In the genomic region with DNA sequence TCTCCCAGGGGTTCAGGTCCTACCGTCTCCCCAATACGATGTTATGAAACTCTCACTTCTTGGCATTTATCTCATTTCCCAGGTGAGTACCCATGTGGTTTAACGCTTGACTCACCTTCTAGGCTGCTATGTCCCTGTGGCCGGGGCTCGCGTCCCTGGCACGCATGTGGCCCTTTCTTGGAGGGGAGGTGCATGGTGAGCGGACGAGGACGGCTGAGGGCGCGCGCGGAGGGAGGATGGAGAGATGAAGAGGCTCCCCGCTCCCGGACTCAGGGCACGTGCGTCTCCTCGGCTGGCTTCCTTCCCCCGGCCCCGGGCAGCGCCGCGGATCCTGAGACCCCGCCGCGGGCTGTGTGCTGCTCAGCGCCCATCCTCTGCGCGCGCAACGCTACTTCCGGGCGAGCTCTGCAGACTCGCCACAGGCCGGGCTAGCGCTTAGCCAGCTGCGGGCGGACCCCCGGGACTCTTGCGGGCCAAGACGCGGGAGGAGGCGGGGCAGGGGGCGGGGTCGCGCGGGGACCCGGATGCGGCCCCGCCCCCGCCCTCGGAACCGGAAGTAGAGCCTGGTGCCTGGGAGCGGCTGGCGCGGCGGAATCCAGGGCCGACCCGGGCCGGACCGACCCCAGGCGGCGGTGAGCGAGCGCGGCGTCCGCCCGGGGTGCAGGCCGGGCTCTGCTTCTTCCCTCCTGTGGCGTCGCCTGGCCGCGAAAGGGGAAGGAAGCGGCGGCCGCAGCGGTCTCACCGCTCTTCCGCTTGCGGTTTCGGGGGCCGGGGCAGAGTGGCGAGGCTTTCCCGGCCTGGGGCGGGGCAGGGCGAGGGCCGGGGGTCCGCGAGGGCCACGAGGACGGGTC, we compare ENCODE assay signal across 8 cellular contexts. TPM values are rescaled to one million over a fixed set of nuclear protein-coding genes. Genes with fewer than 3 reads are reported as not detected.
DNase-seq lines count a peak whose midpoint lies in the region; ATAC-seq and TF ChIP-seq lines count a peak whose summit lies in the region.

TSS of gene CTTN (plus strand) at position 547 of the 851 bp plus-strand sequence. CDS start 8,769 bp downstream, outside the sequence.

- ATAC-seq in GM19324 (IDR thresholded peaks at IDR 0.05; ENCODE audit: low FRiP score, unreplicated experiment), result peak; percentile 46
- peak; percentile 85 to 86 for ATAC-seq in natural killer cell treated with Interleukin-12 subunit alpha and Interleukin-12 subunit beta and Interleukin-15 and Interleukin-18, amount 100 ng/mL, for 72 hours

- H3K4me1 Mint-ChIP-seq in natural killer cell treated with Interleukin-12 subunit alpha and Interleukin-12 subunit beta and Interleukin-15 and Interleukin-18, amount 100 ng/mL, for 72 hours (ENCODE audit: low read depth in 2 of 2), result peaks cover 13 to 23% of the 10 kb centered on the region in 2 donors
- peaks cover 43% of the 10 kb centered on the region for H3K4me1 Mint-ChIP-seq in stimulated activated naive CD8-positive, alpha-beta T cell treated with anti-CD3 and anti-CD28 coated beads, Interleukin-15, Interleukin-2, amounts not matched to agents 100 ng/mL and 50 ng/mL, for 24 hours (ENCODE audit: low read depth)

- peak within 1 kb of the TSS; percentile 76 for H3K4me3 Mint-ChIP-seq in natural killer cell treated with Interleukin-12 subunit alpha and Interleukin-12 subunit beta and Interleukin-15 and Interleukin-18, amount 100 ng/mL, for 72 hours
- peak within 1 kb of the TSS; percentile 89 for H3K4me3 Mint-ChIP-seq in stimulated activated naive CD8-positive, alpha-beta T cell treated with anti-CD3 and anti-CD28 coated beads, Interleukin-15, Interleukin-2, amounts not matched to agents 100 ng/mL and 50 ng/mL, for 24 hours

- DNase-seq in AG08396 (ENCODE audit: low spot score) (peak; percentile 97), M059J (ENCODE audit: low read depth) (peak; percentile 72), SHP77 treated with DMSO at 0.1 percent for 48 hours (lab: John Stamatoyannopoulos, UW) (peak; percentile 89), activated gamma-delta T cell treated with Interleukin-2 at 50 U/mL for 16 hours (peak; percentile 35), fibroblast of the aortic adventitia (ENCODE audit: low read depth) (peak; percentile 81)
- DNase-seq in natural killer cell treated with Interleukin-12 subunit alpha and Interleukin-12 subunit beta and Interleukin-15 and Interleukin-18, amount 100 ng/mL, for 72 hours (ENCODE audit: low spot score), result peak; percentile 71

- H3K27me3 Mint-ChIP-seq in natural killer cell treated with Interleukin-12 subunit alpha and Interleukin-12 subunit beta and Interleukin-15 and Interleukin-18, amount 100 ng/mL, for 72 hours, result peaks cover 48 to 60% of the 10 kb centered on the region in 2 donors
- peaks cover 31% of the 10 kb centered on the region for H3K27me3 Mint-ChIP-seq in stimulated activated naive CD8-positive, alpha-beta T cell treated with anti-CD3 and anti-CD28 coated beads, Interleukin-15, Interleukin-2, amounts not matched to agents 100 ng/mL and 50 ng/mL, for 24 hours

- peak within 1 kb of the TSS; percentile 45 to 78 for H3K27ac Mint-ChIP-seq in natural killer cell treated with Interleukin-12 subunit alpha and Interleukin-12 subunit beta and Interleukin-15 and Interleukin-18, amount 100 ng/mL, for 72 hours
- H3K27ac Mint-ChIP-seq in stimulated activated naive CD8-positive, alpha-beta T cell treated with anti-CD3 and anti-CD28 coated beads, Interleukin-15, Interleukin-2, amounts not matched to agents 100 ng/mL and 50 ng/mL, for 24 hours, result peak within 1 kb of the TSS; percentile 92

- H3K9me3 Mint-ChIP-seq in natural killer cell treated with Interleukin-12 subunit alpha and Interleukin-12 subunit beta and Interleukin-15 and Interleukin-18, amount 100 ng/mL, for 72 hours, result no peaks in the 10 kb centered on the region
- no peaks in the 10 kb centered on the region for H3K9me3 Mint-ChIP-seq in stimulated activated naive CD8-positive, alpha-beta T cell treated with anti-CD3 and anti-CD28 coated beads, Interleukin-15, Interleukin-2, amounts not matched to agents 100 ng/mL and 50 ng/mL, for 24 hours

- peaks cover 9% of the 10 kb centered on the region for H3K36me3 Mint-ChIP-seq in natural killer cell treated with Interleukin-12 subunit alpha and Interleukin-12 subunit beta and Interleukin-15 and Interleukin-18, amount 100 ng/mL, for 72 hours
- H3K36me3 Mint-ChIP-seq in stimulated activated naive CD8-positive, alpha-beta T cell treated with anti-CD3 and anti-CD28 coated beads, Interleukin-15, Interleukin-2, amounts not matched to agents 100 ng/mL and 50 ng/mL, for 24 hours (ENCODE audit: low read depth), result peaks cover 24% of the 10 kb centered on the region

- H3K4me3 ChIP-seq in fibroblast of the aortic adventitia (ENCODE audit: low read depth, low read length), result peak within 1 kb of the TSS; percentile 89

- TF ChIP-seq CTCF in fibroblast of the aortic adventitia (IDR thresholded peaks at IDR 0.05; ENCODE audit: insufficient read depth, low read length), result no peak

RNA-seq across cellular contexts. Expression of gene CTTN, which starts in this region (rescaled TPM):
- total RNA-seq in M059J (2014; rRNA removed; shearing (Covaris generic)), result 127 and 147 TPM in 2 replicates
- total RNA-seq in fibroblast of the aortic adventitia (ENCODE audit: low replicate concordance), result 349 and 364 TPM in 2 replicates
- total RNA-seq in natural killer cell treated with Interleukin-12 subunit alpha and Interleukin-12 subunit beta and Interleukin-15 and Interleukin-18, amount 100 ng/mL, for 72 hours, result 1 to 10 TPM; 1.8 to 2.6 TPM

Comparison
In these comparisons a context has a peak if more than half of its experiments do, and no peak if none do; other contexts are left out.
1. Peak in every context shown above with its lines: DNase-seq, ATAC-seq and H3K4me3 ChIP-seq.
2. RNA of gene CTTN (total RNA-seq): 349 to 364 TPM in fibroblast of the aortic adventitia and 127 to 147 TPM in M059J; 1.8 to 2.6 TPM in natural killer cell treated with Interleukin-12 subunit alpha and Interleukin-12 subunit beta and Interleukin-15 and Interleukin-18, amount 100 ng/mL, for 72 hours; every median in the first group is over 10 times any median in the second.
3. DNase-seq: peak in every context shown above with its lines; median percentile 97 in AG08396; 89 in SHP77 treated with DMSO at 0.1 percent for 48 hours; 81 in fibroblast of the aortic adventitia; 72 in M059J; 71 in natural killer cell treated with Interleukin-12 subunit alpha and Interleukin-12 subunit beta and Interleukin-15 and Interleukin-18, amount 100 ng/mL, for 72 hours; 35 in activated gamma-delta T cell treated with Interleukin-2 at 50 U/mL for 16 hours.